ENCODE assay signal across 15 cellular contexts in genomic region chr17:31902693-31903092, GRCh38. TPM values are rescaled to one million over a fixed set of nuclear protein-coding genes. Genes with fewer than 3 reads are reported as not detected.
DNase-seq lines count a peak whose midpoint lies in the region; ATAC-seq and TF ChIP-seq lines count a peak whose summit lies in the region.
"Had no signal": no experiment of that assay in that cellular context is flagged by ENCODE, and none has a peak within 500 bp of the region (broad histone marks: within the 10 kb centered on the region; RNA-seq: fewer than 3 reads in every experiment).

No MANE protein-coding gene starts in this region.

- H3F3A ChIP-seq in neural progenitor cell (ENCODE audit: low read depth), result peaks cover 9% of the 10 kb centered on the region

- POLR2A ChIA-PET in HCT116 (lab: Charles Lee), result no interaction called here

- H2AFZ ChIP-seq in HCT116 (ENCODE audit: low read depth, low read length, poor library complexity, severe bottlenecking) (peak overlapping the region; percentile 28), neural progenitor cell (replicated peaks) (peak overlapping the region; percentile 94)

- TF ChIP-seq POLR2A in HCT116 (IDR thresholded peaks at IDR 0.05; ENCODE audit: borderline replicate concordance, extremely low read depth, insufficient read depth, insufficient read length), result no peak

- H3K9me3 ChIP-seq in HCT116 (ENCODE audit: control insufficient read depth in 1 of 2, insufficient read depth in 1 of 2, low read depth in 1 of 2, low read length in 2 of 2), result no peaks in the 10 kb centered on the region
- no peaks in the 10 kb centered on the region for H3K9me3 ChIP-seq in neural progenitor cell (ENCODE audit: low read depth)
- H3K9me3 ChIP-seq: A549, suprapubic skin had no signal

- TF ChIP-seq CTCF in HCT116 (IDR thresholded peaks at IDR 0.05 in 2 of 3, conservative IDR thresholded peaks at IDR 0.05 in 1 of 3; ENCODE audit: borderline replicate concordance in 1 of 3, insufficient read depth in 1 of 3, low read depth in 2 of 3, low read length in 2 of 3) (no peak), neural progenitor cell (IDR thresholded peaks at IDR 0.05) (no peak), foreskin keratinocyte (conservative IDR thresholded peaks at IDR 0.05) (no peak)

- H3K4me1 ChIP-seq in HCT116 (ENCODE audit: control insufficient read depth in 1 of 2, insufficient read depth in 2 of 2, low read length in 2 of 2) (peaks cover 0 to 8% of the 10 kb centered on the region in 2 experiments; a peak in 2 of 4 replicates), neural progenitor cell (peaks cover 4% of the 10 kb centered on the region), foreskin keratinocyte (no peaks in the 10 kb centered on the region)

- H3K36me3 ChIP-seq in HCT116 (ENCODE audit: control insufficient read depth in 1 of 2, insufficient read depth in 2 of 2, low read length in 2 of 2) (peaks cover 12 to 16% of the 10 kb centered on the region in 2 experiments), neural progenitor cell (no peaks in the 10 kb centered on the region)

- H3K27ac ChIP-seq in HCT116 (ENCODE audit: low read depth, low read length) (no peak overlapping the region), neural progenitor cell (no peak overlapping the region), foreskin keratinocyte (no peak overlapping the region)
- H3K27ac ChIP-seq: suprapubic skin had no signal

- H3K4me2 ChIP-seq in HCT116 (ENCODE audit: low read length) (no peak overlapping the region), neural progenitor cell (no peak overlapping the region)

- intact Hi-C loops in HCT116 (cut with micrococcal nuclease), result loop anchor here (5.0 kb wide), 1 partner anchor 345 kb away; no protein-coding TSS in a partner anchor

- CTCF ChIA-PET in activated CD8-positive, alpha-beta memory T cell treated with anti-CD3 and anti-CD28 coated beads, Interleukin-2, amount 10 ng/mL, durations not matched to agents 7 days and 5 days (lab: Charles Lee), result interaction anchor here (0.8 to 2.7 kb wide), 6 partner anchors 17 to 237 kb away, joined by 3 to 9 read pairs (median 4); partner anchors contain the start of gene SUZ12
- CTCF ChIA-PET in HCT116 (lab: Charles Lee), result interaction anchor here (1.0 to 2.3 kb wide), 2 partner anchors 10 to 12 kb away, joined by 3 to 8 read pairs; no protein-coding TSS in a partner anchor

- ATAC-seq in activated CD8-positive, alpha-beta memory T cell treated with anti-CD3 and anti-CD28 coated beads, Interleukin-2, amount 10 ng/mL, durations not matched to agents 7 days and 5 days, result no peak
- ATAC-seq in HCT116, result no peak
- ATAC-seq in foreskin keratinocyte, result no peak
- ATAC-seq in HG03039 (IDR thresholded peaks at IDR 0.05; ENCODE audit: unreplicated experiment), result no peak
- no peak for ATAC-seq in HG03469 (IDR thresholded peaks at IDR 0.05; ENCODE audit: unreplicated experiment)
- ATAC-seq: sciatic nerve had no signal

- H3K79me2 ChIP-seq in HCT116 (ENCODE audit: insufficient read depth, low read length) (peaks cover 35% of the 10 kb centered on the region), neural progenitor cell (ENCODE audit: low read depth) (peaks cover 28% of the 10 kb centered on the region)

- H3K27ac Mint-ChIP-seq in activated CD8-positive, alpha-beta memory T cell treated with anti-CD3 and anti-CD28 coated beads, Interleukin-2, amount 10 ng/mL, durations not matched to agents 7 days and 5 days, result peak overlapping the region; percentile 61
- no peak overlapping the region for H3K27ac Mint-ChIP-seq in T-helper 2 cell treated with Interferon-gamma antibody and Interleukin-4, amounts not matched to agents 5 μg/mL and 100 μg/mL, for 36 hours
- no peak overlapping the region for H3K27ac Mint-ChIP-seq in neural progenitor cell

- RAD21 ChIA-PET in HCT116 (lab: Charles Lee; ENCODE audit: low non-redundant PET in 1 of 2, low total read pairs in 2 of 2, uncharacterized antibody in 2 of 2, unreplicated experiment in 2 of 2), result no interaction called here

- no peaks in the 10 kb centered on the region for H4K20me1 ChIP-seq in HCT116 (ENCODE audit: insufficient read depth)
- peaks cover 9% of the 10 kb centered on the region for H4K20me1 ChIP-seq in neural progenitor cell (ENCODE audit: low read depth)

- no peaks in the 10 kb centered on the region for H3K27me3 ChIP-seq in HCT116 (ENCODE audit: insufficient read depth, low read length)
- no peaks in the 10 kb centered on the region for H3K27me3 ChIP-seq in neural progenitor cell
- H3K27me3 ChIP-seq in foreskin keratinocyte, result peaks cover 2% of the 10 kb centered on the region
- H3K27me3 ChIP-seq: suprapubic skin had no signal

- H3K9me2 ChIP-seq in HCT116 (ENCODE audit: insufficient read depth), result no peaks in the 10 kb centered on the region

- peaks cover 11% of the 10 kb centered on the region for H3K27me3 Mint-ChIP-seq in activated CD8-positive, alpha-beta memory T cell treated with anti-CD3 and anti-CD28 coated beads, Interleukin-2, amount 10 ng/mL, durations not matched to agents 7 days and 5 days
- H3K27me3 Mint-ChIP-seq in T-helper 2 cell treated with Interferon-gamma antibody and Interleukin-4, amounts not matched to agents 5 μg/mL and 100 μg/mL, for 36 hours (ENCODE audit: low read depth), result no peaks in the 10 kb centered on the region
- peaks cover 5% of the 10 kb centered on the region for H3K27me3 Mint-ChIP-seq in neural progenitor cell (ENCODE audit: insufficient read depth, low read depth)

- no peaks in the 10 kb centered on the region for H3K9me3 Mint-ChIP-seq in activated CD8-positive, alpha-beta memory T cell treated with anti-CD3 and anti-CD28 coated beads, Interleukin-2, amount 10 ng/mL, durations not matched to agents 7 days and 5 days (ENCODE audit: low read depth)
- no peaks in the 10 kb centered on the region for H3K9me3 Mint-ChIP-seq in T-helper 2 cell treated with Interferon-gamma antibody and Interleukin-4, amounts not matched to agents 5 μg/mL and 100 μg/mL, for 36 hours
- no peaks in the 10 kb centered on the region for H3K9me3 Mint-ChIP-seq in neural progenitor cell
- H3K9me3 Mint-ChIP-seq: CD8-positive, alpha-beta memory T cell had no signal

- peaks cover 24% of the 10 kb centered on the region for H3K4me1 Mint-ChIP-seq in activated CD8-positive, alpha-beta memory T cell treated with anti-CD3 and anti-CD28 coated beads, Interleukin-2, amount 10 ng/mL, durations not matched to agents 7 days and 5 days
- H3K4me1 Mint-ChIP-seq in T-helper 2 cell treated with Interferon-gamma antibody and Interleukin-4, amounts not matched to agents 5 μg/mL and 100 μg/mL, for 36 hours (ENCODE audit: low read depth), result peaks cover 14% of the 10 kb centered on the region
- H3K4me1 Mint-ChIP-seq in neural progenitor cell, result peaks cover 13% of the 10 kb centered on the region

- BruUV-seq in HCT116 (replicated peaks; lab: Mats Ljungman, UMichigan), result no TSS peak

- no peak for DNase-seq in activated CD8-positive, alpha-beta memory T cell treated with anti-CD3 and anti-CD28 coated beads, Interleukin-2, amount 10 ng/mL, durations not matched to agents 7 days and 5 days
- no peak for DNase-seq in activated CD8-positive, alpha-beta memory T cell treated with anti-CD3 and anti-CD28 coated beads for 24 hours
- DNase-seq in HCT116 (ENCODE audit: low read depth, low spot score), result no peak
- DNase-seq in T-helper 2 cell treated with Interferon-gamma antibody and Interleukin-4, amounts not matched to agents 5 μg/mL and 100 μg/mL, for 36 hours (ENCODE audit: low spot score), result no peak
- DNase-seq in neural progenitor cell (ENCODE audit: low spot score), result no peak
- DNase-seq in foreskin keratinocyte, result no peak
- DNase-seq: caudate nucleus; CD8-positive, alpha-beta memory T cell; NCI-H82; SHP77 had no signal

- no peak overlapping the region for H3K4me3 ChIP-seq in HCT116 (replicated peaks in 1 of 2; ENCODE audit: low read depth in 1 of 2, low read length in 2 of 2)
- no peak overlapping the region for H3K4me3 ChIP-seq in neural progenitor cell

- peaks cover 3% of the 10 kb centered on the region for H3K36me3 Mint-ChIP-seq in activated CD8-positive, alpha-beta memory T cell treated with anti-CD3 and anti-CD28 coated beads, Interleukin-2, amount 10 ng/mL, durations not matched to agents 7 days and 5 days
- H3K36me3 Mint-ChIP-seq in T-helper 2 cell treated with Interferon-gamma antibody and Interleukin-4, amounts not matched to agents 5 μg/mL and 100 μg/mL, for 36 hours (ENCODE audit: low read depth), result peaks cover 3% of the 10 kb centered on the region
- H3K36me3 Mint-ChIP-seq in neural progenitor cell, result peaks cover 3% of the 10 kb centered on the region

- H3K4me3 Mint-ChIP-seq in activated CD8-positive, alpha-beta memory T cell treated with anti-CD3 and anti-CD28 coated beads, Interleukin-2, amount 10 ng/mL, durations not matched to agents 7 days and 5 days, result peak overlapping the region; percentile 22
- H3K4me3 Mint-ChIP-seq in T-helper 2 cell treated with Interferon-gamma antibody and Interleukin-4, amounts not matched to agents 5 μg/mL and 100 μg/mL, for 36 hours, result peak overlapping the region; percentile 18
- no peak overlapping the region for H3K4me3 Mint-ChIP-seq in neural progenitor cell

- H3K9ac ChIP-seq in HCT116 (ENCODE audit: low read length) (no peak overlapping the region), neural progenitor cell (no peak overlapping the region)

- no peak for TF ChIP-seq RAD21 in HCT116 (IDR thresholded peaks at IDR 0.05; ENCODE audit: low read depth)

TF ChIP-seq in HCT116, 20 proteins besides CTCF, POLR2A, EP300 and RAD21 (continues in another document):
- TF ChIP-seq ZNF274 (IDR thresholded peaks at IDR 0.05; ENCODE audit: low read depth, low read length), result no peak
- no peak for TF ChIP-seq SRF (IDR thresholded peaks at IDR 0.05; ENCODE audit: low read depth)

RNA-seq across cellular contexts. Expression of gene UTP6, which starts 1.2 kb away (rescaled TPM):
- 100 to 1,000 TPM in 1 of 2 experiments, 10 to 100 TPM in 1; 84.9 to 105 TPM for total RNA-seq in activated CD8-positive, alpha-beta memory T cell treated with anti-CD3 and anti-CD28 coated beads, Interleukin-2, amount 10 ng/mL, durations not matched to agents 7 days and 5 days
- 73.0 TPM for total RNA-seq in HCT116 (2021; ENCODE audit: unreplicated experiment)
- polyA plus RNA-seq in HCT116 (2012), result 40.4 and 51.1 TPM in 2 replicates
- total RNA-seq in neural progenitor cell (ENCODE audit: low replicate concordance), result 44.8 and 70.1 TPM in 2 replicates
- total RNA-seq in foreskin keratinocyte, result 56.2 and 56.6 TPM in 2 replicates
- polyA plus RNA-seq in foreskin keratinocyte, result 67.3 and 71.4 TPM in 2 replicates

RNA-seq across cellular contexts. Expression of gene SUZ12, which starts 34.1 kb away (rescaled TPM):
- total RNA-seq in activated CD8-positive, alpha-beta memory T cell treated with anti-CD3 and anti-CD28 coated beads, Interleukin-2, amount 10 ng/mL, durations not matched to agents 7 days and 5 days, result 10 to 100 TPM; 70.3 to 80.9 TPM
- total RNA-seq in HCT116 (2021; ENCODE audit: unreplicated experiment), result 44.9 TPM
- 7.3 and 11.5 TPM in 2 replicates for polyA plus RNA-seq in HCT116 (2012)
- total RNA-seq in neural progenitor cell (ENCODE audit: low replicate concordance), result 32.8 and 58.8 TPM in 2 replicates
- total RNA-seq in foreskin keratinocyte, result 29.9 and 34.7 TPM in 2 replicates
- 6.5 and 8.8 TPM in 2 replicates for polyA plus RNA-seq in foreskin keratinocyte

RNA-seq across cellular contexts. Expression of gene COPRS, which starts 43.6 kb away (rescaled TPM):
- 10 to 100 TPM; 19.5 to 34.1 TPM for total RNA-seq in activated CD8-positive, alpha-beta memory T cell treated with anti-CD3 and anti-CD28 coated beads, Interleukin-2, amount 10 ng/mL, durations not matched to agents 7 days and 5 days
- total RNA-seq in HCT116 (2021; ENCODE audit: unreplicated experiment), result 52.4 TPM
- polyA plus RNA-seq in HCT116 (2012), result 32.6 and 47.0 TPM in 2 replicates
- 37.9 and 51.3 TPM in 2 replicates for total RNA-seq in neural progenitor cell (ENCODE audit: low replicate concordance)
- total RNA-seq in foreskin keratinocyte, result 53.9 and 55.7 TPM in 2 replicates
- 71.6 and 75.1 TPM in 2 replicates for polyA plus RNA-seq in foreskin keratinocyte
